Comparison of ENCODE assay signal across 20 cellular contexts in the genomic region with DNA sequence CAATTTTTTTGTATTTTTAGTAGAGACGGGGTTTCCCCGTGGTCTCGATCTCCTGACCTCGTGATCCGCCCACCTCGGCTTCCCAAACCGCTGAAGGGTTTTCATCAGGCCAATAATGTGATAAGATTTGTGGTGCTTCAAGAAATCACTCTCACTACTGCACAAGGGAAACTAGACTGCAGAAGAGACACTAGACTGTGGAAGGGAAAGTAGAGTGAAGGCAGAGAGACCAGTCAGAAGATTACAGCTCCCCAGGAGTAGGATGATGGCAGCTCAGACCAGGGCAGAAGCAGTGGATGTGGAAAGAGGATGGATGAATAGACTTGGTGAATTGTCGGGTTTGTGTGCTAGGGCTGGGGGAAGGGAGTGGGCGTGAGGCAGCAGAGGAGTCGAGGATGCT. TPM values are rescaled to one million over a fixed set of nuclear protein-coding genes. Genes with fewer than 3 reads are reported as not detected.
DNase-seq lines count a peak whose midpoint lies in the region; ATAC-seq, FAIRE-seq and TF ChIP-seq lines count a peak whose summit lies in the region.
"Had no signal": no experiment of that assay in that cellular context is flagged by ENCODE, and none has a peak within 500 bp of the region (broad histone marks: within the 10 kb centered on the region; RNA-seq: fewer than 3 reads in every experiment).

No MANE protein-coding gene starts in this region.

- H3K23ac ChIP-seq in IMR-90 (ENCODE audit: low read depth, low read length): no peak overlapping the region

- H2BK5ac ChIP-seq in IMR-90 (ENCODE audit: low read depth, low read length, poor library complexity, severe bottlenecking): no peak overlapping the region

- H3K27ac ChIP-seq in HEK293 (ENCODE audit: extremely low read depth, low read depth, low read length) (no peak overlapping the region), IMR-90 (ENCODE audit: insufficient read depth, low read length) (no peak overlapping the region), astrocyte (ENCODE audit: low read depth, low read length) (no peak overlapping the region)
- H3K27ac ChIP-seq: C4-2B had no signal

- H4K5ac ChIP-seq in IMR-90 (ENCODE audit: low read depth, low read length): no peak overlapping the region

- no peak overlapping the region for H3K14ac ChIP-seq in IMR-90 (replicated peaks; ENCODE audit: low read depth, low read length)

- CTCF ChIA-PET in activated CD8-positive, alpha-beta memory T cell treated with anti-CD3 and anti-CD28 coated beads, Interleukin-2, amount 10 ng/mL, durations not matched to agents 7 days and 5 days (lab: Charles Lee): no interaction called here
- CTCF ChIA-PET in HEK293 (lab: Yijun Ruan, JAX) (no interaction called here), IMR-90 (lab: Yijun Ruan, JAX) (no interaction called here)

- WGBS in IMR-90 (ENCODE audit: extremely low coverage in 2 of 2, insufficient read length in 1 of 2), 2 experiments: 100% methylated on average over 3 of the region's 10 CpGs; no CpG with 5 or more reads in 1 of the 2 experiments

- H3K4ac ChIP-seq in IMR-90 (ENCODE audit: low read depth, low read length): no peak overlapping the region

- H3K4me2 ChIP-seq in IMR-90 (ENCODE audit: low read depth, low read length): no peak overlapping the region
- no peak overlapping the region for H3K4me2 ChIP-seq in astrocyte (ENCODE audit: low read length)
- H3K4me2 ChIP-seq: GM23338 had no signal

- H4K8ac ChIP-seq in IMR-90 (ENCODE audit: low read depth in 2 of 2, low read length in 2 of 2): no peak overlapping the region

- H3K4me3 Mint-ChIP-seq in activated CD8-positive, alpha-beta memory T cell treated with anti-CD3 and anti-CD28 coated beads, Interleukin-2, amount 10 ng/mL, durations not matched to agents 7 days and 5 days: no peak overlapping the region
- H3K4me3 Mint-ChIP-seq in astrocyte (ENCODE audit: unreplicated experiment): peak overlapping the region; percentile 0
- H3K4me3 Mint-ChIP-seq: CD8-positive, alpha-beta T cell; GM23338 had no signal

- dilution Hi-C loops in IMR-90 (cut with HindIII; ENCODE audit: low sequenced_read_pairs, unreplicated experiment): no loop called here

- peak; percentile 47 for DNase-seq in activated CD8-positive, alpha-beta memory T cell treated with anti-CD3 and anti-CD28 coated beads, Interleukin-2, amount 50 U/mL, for 48 hours
- DNase-seq in activated CD8-positive, alpha-beta memory T cell treated with anti-CD3 and anti-CD28 coated beads, Interleukin-2, amount 10 ng/mL, durations not matched to agents 7 days and 5 days: no peak
- DNase-seq in IMR-90 (no peak), astrocyte (ENCODE audit: low read depth) (no peak)
- DNase-seq: BE2C; CD8-positive, alpha-beta T cell; COR-L47; DMS153; DMS79 treated with DMSO at 0.1 percent for 48 hours; EL; H7 had no signal

- H3K4me3 ChIP-seq in HEK293 (ENCODE audit: low read depth, low read length) (no peak overlapping the region), IMR-90 (ENCODE audit: insufficient read depth, low read depth, low read length) (no peak overlapping the region), astrocyte (ENCODE audit: insufficient read depth, low read depth, low read length) (no peak overlapping the region)
- H3K4me3 ChIP-seq: GM23338 had no signal

- no peak for TF ChIP-seq POLR2A in IMR-90 (IDR thresholded peaks at IDR 0.05; ENCODE audit: low read depth, low read length)

- no peaks in the 10 kb centered on the region for H3K9me1 ChIP-seq in IMR-90 (ENCODE audit: insufficient read depth, low read length)

- H3K36me3 ChIP-seq in HEK293 (ENCODE audit: control insufficient read depth in 2 of 2, insufficient read depth in 1 of 2, low read length in 2 of 2) (no peaks in the 10 kb centered on the region), IMR-90 (ENCODE audit: control insufficient read depth, insufficient read depth, low read length) (no peaks in the 10 kb centered on the region), astrocyte (ENCODE audit: insufficient read depth, low read length) (no peaks in the 10 kb centered on the region)
- H3K36me3 ChIP-seq: BE2C had no signal

- no peak overlapping the region for H3K27ac Mint-ChIP-seq in activated CD8-positive, alpha-beta memory T cell treated with anti-CD3 and anti-CD28 coated beads, Interleukin-2, amount 10 ng/mL, durations not matched to agents 7 days and 5 days
- no peak overlapping the region for H3K27ac Mint-ChIP-seq in astrocyte (ENCODE audit: unreplicated experiment)
- H3K27ac Mint-ChIP-seq: CD8-positive, alpha-beta T cell; GM23338 had no signal

- intact Hi-C loops in IMR-90 (cut with micrococcal nuclease): no loop called here

- H3K27me3 ChIP-seq in IMR-90 (ENCODE audit: control insufficient read depth, insufficient read depth, low read length) (peaks cover 2% of the 10 kb centered on the region; the same call in 1 of the 2 replicates), astrocyte (ENCODE audit: insufficient read depth, low read length) (no peaks in the 10 kb centered on the region)
- H3K27me3 ChIP-seq: BE2C had no signal

- H3K9ac ChIP-seq in IMR-90 (ENCODE audit: low read depth, low read length): no peak overlapping the region
- no peak overlapping the region for H3K9ac ChIP-seq in astrocyte (ENCODE audit: low read length)

- no peak overlapping the region for H3K56ac ChIP-seq in IMR-90 (ENCODE audit: extremely low read depth, insufficient read depth, low read length)

- peaks cover 6% of the 10 kb centered on the region for H3K36me3 Mint-ChIP-seq in activated CD8-positive, alpha-beta memory T cell treated with anti-CD3 and anti-CD28 coated beads, Interleukin-2, amount 10 ng/mL, durations not matched to agents 7 days and 5 days
- H3K36me3 Mint-ChIP-seq in astrocyte (ENCODE audit: low read depth, unreplicated experiment): no peaks in the 10 kb centered on the region
- H3K36me3 Mint-ChIP-seq: CD8-positive, alpha-beta T cell had no signal

- no peak overlapping the region for H2BK120ac ChIP-seq in IMR-90 (ENCODE audit: low read depth, low read length)

- H3K27me3 Mint-ChIP-seq in activated CD8-positive, alpha-beta memory T cell treated with anti-CD3 and anti-CD28 coated beads, Interleukin-2, amount 10 ng/mL, durations not matched to agents 7 days and 5 days: peaks cover 70% of the 10 kb centered on the region
- H3K27me3 Mint-ChIP-seq in astrocyte (ENCODE audit: low read depth, unreplicated experiment): peaks cover 34% of the 10 kb centered on the region

- BruUV-seq in IMR-90 (replicated peaks; lab: Mats Ljungman, UMichigan): no TSS peak

- H3K79me1 ChIP-seq in IMR-90 (ENCODE audit: low read depth in 1 of 2, low read length in 2 of 2): no peaks in the 10 kb centered on the region

- no peak for ATAC-seq in activated CD8-positive, alpha-beta memory T cell treated with anti-CD3 and anti-CD28 coated beads, Interleukin-2, amount 10 ng/mL, durations not matched to agents 7 days and 5 days
- no peak for ATAC-seq in IMR-90 (ENCODE audit: low read depth)
- ATAC-seq in HG02973 (IDR thresholded peaks at IDR 0.05; ENCODE audit: unreplicated experiment): no peak
- ATAC-seq in HG03342 (IDR thresholded peaks at IDR 0.05; ENCODE audit: unreplicated experiment): no peak
- ATAC-seq: CD8-positive, alpha-beta T cell; GM23338 had no signal

- H2AK5ac ChIP-seq in IMR-90 (ENCODE audit: low read depth, low read length): 0 out of 2 replicates have a peak overlapping the region, but pooled peaks have one; percentile 24

- H3K4me1 ChIP-seq in HEK293 (ENCODE audit: control insufficient read depth, insufficient read depth, low read length) (no peaks in the 10 kb centered on the region), IMR-90 (ENCODE audit: control insufficient read depth, insufficient read depth, low read length) (no peaks in the 10 kb centered on the region; the same call in 1 of the 2 replicates), astrocyte (ENCODE audit: insufficient read depth, low read length) (peaks cover 3% of the 10 kb centered on the region)
- H3K4me1 ChIP-seq: BE2C had no signal

- H2AK9ac ChIP-seq in IMR-90 (replicated peaks; ENCODE audit: low read depth, low read length, poor library complexity): no peak overlapping the region

- no peaks in the 10 kb centered on the region for H3K4me1 Mint-ChIP-seq in activated CD8-positive, alpha-beta memory T cell treated with anti-CD3 and anti-CD28 coated beads, Interleukin-2, amount 10 ng/mL, durations not matched to agents 7 days and 5 days
- H3K4me1 Mint-ChIP-seq in astrocyte (ENCODE audit: low read depth, unreplicated experiment): no peaks in the 10 kb centered on the region
- H3K4me1 Mint-ChIP-seq: GM23338 had no signal

- no peak for TF ChIP-seq CTCF in HEK293 (tag by site-specific recombination; IDR thresholded peaks at IDR 0.05)
- no peak for TF ChIP-seq CTCF in IMR-90 (conservative IDR thresholded peaks at IDR 0.05; ENCODE audit: low read depth, low read length)
- no peak for TF ChIP-seq CTCF in astrocyte (IDR thresholded peaks at IDR 0.05; ENCODE audit: insufficient read depth, low read depth, low read length)

- H2AFZ ChIP-seq in IMR-90 (replicated peaks; ENCODE audit: low read length, poor library complexity) (no peak overlapping the region), astrocyte (ENCODE audit: low read depth, low read length) (no peak overlapping the region)
- H2AFZ ChIP-seq: GM23338 had no signal

- POLR2A ChIA-PET in HEK293 (lab: Yijun Ruan, JAX) (interaction anchor here (0.6 kb wide), 1 partner anchor 237 kb away, joined by 4 read pairs; no protein-coding TSS in a partner anchor), IMR-90 (lab: Charles Lee; ENCODE audit: unreplicated experiment) (no interaction called here)

- H4K20me1 ChIP-seq in IMR-90 (ENCODE audit: insufficient read depth, low read length) (no peaks in the 10 kb centered on the region), astrocyte (ENCODE audit: insufficient read depth, low read length) (no peaks in the 10 kb centered on the region)

- H4K91ac ChIP-seq in IMR-90 (ENCODE audit: insufficient read depth, low read depth, low read length): no peak overlapping the region

- H3K18ac ChIP-seq in IMR-90 (ENCODE audit: low read depth, low read length): no peak overlapping the region

- H3K79me2 ChIP-seq in astrocyte (ENCODE audit: insufficient read depth, low read length): no peaks in the 10 kb centered on the region

- H3K9me3 Mint-ChIP-seq in activated CD8-positive, alpha-beta memory T cell treated with anti-CD3 and anti-CD28 coated beads, Interleukin-2, amount 10 ng/mL, durations not matched to agents 7 days and 5 days (ENCODE audit: low read depth): peaks cover 6% of the 10 kb centered on the region
- H3K9me3 Mint-ChIP-seq in astrocyte (ENCODE audit: unreplicated experiment): peaks cover 15% of the 10 kb centered on the region

- no peak for FAIRE-seq in astrocyte (lab: Jason Lieb, UNC)
- FAIRE-seq: A204.1, D721Med, G401.6, GM12892 had no signal

- no peak for TF ChIP-seq RAD21 in IMR-90 (IDR thresholded peaks at IDR 0.05; ENCODE audit: low read length)

- H3K9me3 ChIP-seq in HEK293 (ENCODE audit: control insufficient read depth, insufficient read depth, low read depth, low read length) (no peaks in the 10 kb centered on the region), IMR-90 (ENCODE audit: control insufficient read depth, insufficient read depth, low read length) (peaks cover 14% of the 10 kb centered on the region), astrocyte (ENCODE audit: insufficient read depth, low read depth, low read length) (peaks cover 2% of the 10 kb centered on the region)
- H3K9me3 ChIP-seq: BE2C had no signal

- H2BK15ac ChIP-seq in IMR-90 (ENCODE audit: low read depth, low read length): no peak overlapping the region

- in situ Hi-C loops in IMR-90 (cut with MboI; ENCODE audit: low sequenced_read_pairs): no loop called here

- no peak overlapping the region for H2BK20ac ChIP-seq in IMR-90 (ENCODE audit: low read depth, low read length)

RNA-seq across cellular contexts. Expression of gene GTSF1L, which starts 48.0 kb away (rescaled TPM):
- under 1 TPM in 1 of 2 experiments, not detected in 1; 0.28 TPM for total RNA-seq in activated CD8-positive, alpha-beta memory T cell treated with anti-CD3 and anti-CD28 coated beads, Interleukin-2, amount 10 ng/mL, durations not matched to agents 7 days and 5 days
- total RNA-seq in IMR-90 (2012; rRNA removed) (not detected in 2 replicates), astrocyte (not detected in 2 replicates)
- polyA plus RNA-seq in IMR-90 (2012; rRNA removed): not detected in 2 replicates
- polyA plus RNA-seq in IMR-90 (2012; cell fraction: cytosol; rRNA removed): not detected in 2 replicates
- not detected in 2 replicates for polyA plus RNA-seq in IMR-90 (2012; cell fraction: nucleus; rRNA removed; ENCODE audit: low replicate concordance)
- total RNA-seq: CD8-positive, alpha-beta T cell; GM23338; H7 had no signal
- polyA plus RNA-seq: GM23338 had no signal
